ENCODE assay signal across 23 cellular contexts in the genomic region with DNA sequence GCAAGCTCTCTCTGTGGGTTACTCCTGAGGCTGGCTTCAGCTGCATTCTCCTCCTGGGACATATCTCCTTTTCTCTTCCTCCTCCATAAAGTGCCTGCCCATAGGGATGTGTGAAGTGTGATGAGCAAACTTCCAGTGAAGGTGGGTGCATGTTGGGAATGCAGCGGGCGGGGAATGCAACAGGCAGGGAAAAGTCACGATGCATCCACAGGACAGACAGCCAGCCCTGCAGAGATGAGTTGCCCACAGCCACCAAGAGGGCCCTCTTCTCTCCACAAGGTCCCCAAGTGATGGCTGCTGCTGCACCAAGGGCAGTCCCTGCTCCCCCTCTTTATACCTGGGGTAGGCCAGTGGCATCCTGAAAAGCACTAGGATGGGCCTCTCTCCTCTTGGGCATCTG. TPM values are rescaled to one million over a fixed set of nuclear protein-coding genes. Genes with fewer than 3 reads are reported as not detected.
DNase-seq lines count a peak whose midpoint lies in the region; ATAC-seq and TF ChIP-seq lines count a peak whose summit lies in the region.
"Had no signal": no experiment of that assay in that cellular context is flagged by ENCODE, and none has a peak within 500 bp of the region (broad histone marks: within the 10 kb centered on the region; RNA-seq: fewer than 3 reads in every experiment).

No MANE protein-coding gene starts in this region.

- peaks cover 35% of the 10 kb centered on the region for H3K36me3 Mint-ChIP-seq in activated T-cell treated with anti-CD3 and anti-CD28 coated beads, Interleukin-2, amount 50 U/mL, for 24 hours (ENCODE audit: low read depth)
- H3K36me3 Mint-ChIP-seq in type B pancreatic cell (peaks cover 16% of the 10 kb centered on the region), CD14-positive monocyte (peaks cover 0 to 4% of the 10 kb centered on the region in 2 donors)

- peak overlapping the region; percentile 36 for H2BK15ac ChIP-seq in mesenchymal stem cell (ENCODE audit: low read depth, poor library complexity, severe bottlenecking)

- H3K4me3 ChIP-seq in Karpas-422 (ENCODE audit: low read length) (no peak overlapping the region; the same call in 1 of the 2 replicates), mesenchymal stem cell (ENCODE audit: insufficient read depth in 1 of 2, low read depth in 1 of 2, low read length in 2 of 2) (no peak overlapping the region)
- H3K4me3 ChIP-seq: BLaER1, GM23338, SK-N-MC had no signal

- H4K91ac ChIP-seq in mesenchymal stem cell (ENCODE audit: low read length) = peak overlapping the region; percentile 46

- H4K20me1 ChIP-seq in Karpas-422 (ENCODE audit: insufficient read depth, low read depth, low read length) = no peaks in the 10 kb centered on the region
- H4K20me1 ChIP-seq: BLaER1 had no signal

- H3K79me2 ChIP-seq in Karpas-422 (ENCODE audit: low read length) = no peaks in the 10 kb centered on the region

- H3K18ac ChIP-seq in mesenchymal stem cell (ENCODE audit: low read depth in 1 of 2, low read length in 2 of 2) = no peak overlapping the region

- H3K27ac ChIP-seq in Karpas-422 (ENCODE audit: low read length) (no peak overlapping the region), mesenchymal stem cell (ENCODE audit: low read length, poor library complexity, severe bottlenecking) (no peak overlapping the region)
- H3K27ac ChIP-seq: BLaER1, SK-N-MC had no signal

- no peaks in the 10 kb centered on the region for H3K9me3 Mint-ChIP-seq in activated T-cell treated with anti-CD3 and anti-CD28 coated beads, Interleukin-2, amount 50 U/mL, for 24 hours
- H3K9me3 Mint-ChIP-seq in type B pancreatic cell (no peaks in the 10 kb centered on the region), CD14-positive monocyte (peaks cover 0 to 14% (median 6%) of the 10 kb centered on the region in 7 donors)
- H3K9me3 Mint-ChIP-seq: CD4-positive, alpha-beta T cell; H9; HFFc6 had no signal

- peak overlapping the region; percentile 7 for H3K27ac Mint-ChIP-seq in activated T-cell treated with anti-CD3 and anti-CD28 coated beads, Interleukin-2, amount 50 U/mL, for 24 hours
- no peak overlapping the region for H3K27ac Mint-ChIP-seq in type B pancreatic cell
- no peak overlapping the region for H3K27ac Mint-ChIP-seq in CD14-positive monocyte
- H3K27ac Mint-ChIP-seq: CD4-positive, alpha-beta T cell; GM23338; HFFc6 had no signal

- no peak overlapping the region for H2AK5ac ChIP-seq in mesenchymal stem cell (ENCODE audit: low read length, severe bottlenecking)

- H3K36me3 ChIP-seq in Karpas-422 (ENCODE audit: insufficient read depth, low read length) (no peaks in the 10 kb centered on the region), mesenchymal stem cell (ENCODE audit: control insufficient read depth in 1 of 2, insufficient read depth in 2 of 2, low read depth in 1 of 2, low read length in 2 of 2) (peaks cover 0 to 2% of the 10 kb centered on the region in 2 experiments)
- H3K36me3 ChIP-seq: BLaER1 had no signal

- H3K4me2 ChIP-seq in Karpas-422 (ENCODE audit: low read depth, low read length, poor library complexity, severe bottlenecking) = peak overlapping the region; percentile 54
- no peak overlapping the region for H3K4me2 ChIP-seq in mesenchymal stem cell (ENCODE audit: low read length, poor library complexity, severe bottlenecking)
- H3K4me2 ChIP-seq: BLaER1, GM23338 had no signal

- no peaks in the 10 kb centered on the region for H3K9me2 ChIP-seq in Karpas-422 (replicated peaks; ENCODE audit: insufficient read depth, low read length)

- no peak overlapping the region for H2BK5ac ChIP-seq in mesenchymal stem cell (ENCODE audit: low read depth, low read length, poor library complexity, severe bottlenecking)

- no peak for DNase-seq in activated T-cell treated with anti-CD3 and anti-CD28 coated beads, Interleukin-2, amount 50 U/mL, for 24 hours
- DNase-seq in activated T-cell treated with anti-CD3 and anti-CD28 coated beads, Interleukin-2, amount 50 U/mL, for 1 hour = no peak
- DNase-seq in Karpas-422 (no peak), mesenchymal stem cell (no peak), type B pancreatic cell (ENCODE audit: extremely low spot score, unreplicated experiment) (no peak), CD14-positive monocyte (ENCODE audit: low spot score) (no peak)
- DNase-seq: CD4-positive, alpha-beta T cell; H9; HFFc6; IMR-90; MV-4-11; NCI-H1105 treated with DMSO at 0.1 percent for 48 hours; NCI-H146; NCI-H1930; NCI-H2107; NCI-H524; NCI-H748 treated with DMSO at 0.1 percent for 48 hours; SIG-M5 had no signal

- H3K4me3 Mint-ChIP-seq in activated T-cell treated with anti-CD3 and anti-CD28 coated beads, Interleukin-2, amount 50 U/mL, for 24 hours = no peak overlapping the region
- H3K4me3 Mint-ChIP-seq in type B pancreatic cell = peak overlapping the region; percentile 34
- H3K4me3 Mint-ChIP-seq in CD14-positive monocyte = no peak overlapping the region
- H3K4me3 Mint-ChIP-seq: CD4-positive, alpha-beta T cell; GM23338; H9; HFFc6 had no signal

- H3K4me1 ChIP-seq in Karpas-422 (ENCODE audit: low read length) (peaks cover 4% of the 10 kb centered on the region), mesenchymal stem cell (ENCODE audit: control insufficient read depth, insufficient read depth, low read depth, low read length) (peaks cover 10% of the 10 kb centered on the region)
- H3K4me1 ChIP-seq: BLaER1 had no signal

- H2AFZ ChIP-seq in Karpas-422 (ENCODE audit: low read length) = peak overlapping the region; percentile 71; the same call in 1 of the 2 replicates
- no peak overlapping the region for H2AFZ ChIP-seq in mesenchymal stem cell (ENCODE audit: low read depth, low read length)
- H2AFZ ChIP-seq: GM23338 had no signal

- H2BK120ac ChIP-seq in mesenchymal stem cell (ENCODE audit: low read depth, low read length) = no peak overlapping the region

- no peak overlapping the region for H3K14ac ChIP-seq in mesenchymal stem cell (ENCODE audit: low read length in 2 of 2)

- no peaks in the 10 kb centered on the region for H3K79me1 ChIP-seq in mesenchymal stem cell (replicated peaks; ENCODE audit: low read length, poor library complexity, severe bottlenecking)

- WGBS in mesenchymal stem cell = 100% methylated on average over 3 of the region's 3 CpGs

- H3K4me1 Mint-ChIP-seq in activated T-cell treated with anti-CD3 and anti-CD28 coated beads, Interleukin-2, amount 50 U/mL, for 24 hours (ENCODE audit: low read depth) = peaks cover 27% of the 10 kb centered on the region
- H3K4me1 Mint-ChIP-seq in type B pancreatic cell (ENCODE audit: unreplicated experiment) = peaks cover 27% of the 10 kb centered on the region
- peaks cover 37% of the 10 kb centered on the region for H3K4me1 Mint-ChIP-seq in CD14-positive monocyte

- H3K23ac ChIP-seq in mesenchymal stem cell (ENCODE audit: low read length in 2 of 2) = no peak overlapping the region

- H3K27me3 ChIP-seq in Karpas-422 (ENCODE audit: low read length) = no peaks in the 10 kb centered on the region
- no peaks in the 10 kb centered on the region for H3K27me3 ChIP-seq in mesenchymal stem cell (ENCODE audit: control insufficient read depth in 1 of 2, insufficient read depth in 1 of 2, low read length in 2 of 2)
- H3K27me3 ChIP-seq: BLaER1 had no signal

- no peak for ATAC-seq in GM21723 (IDR thresholded peaks at IDR 0.05; ENCODE audit: unreplicated experiment)
- ATAC-seq: GM23338 had no signal

- intact Hi-C loops in CD14-positive monocyte (cut with micrococcal nuclease) = loop anchor here in 1 of 2 donors (5.0 kb wide), 1 partner anchor 46 kb away; the partner anchor contains the start of gene TRIM11

- TF ChIP-seq CTCF in type B pancreatic cell (conservative IDR thresholded peaks at IDR 0.05) = no peak
- TF ChIP-seq CTCF in CD14-positive monocyte (IDR thresholded peaks at IDR 0.05) = no peak

- no peak overlapping the region for H4K8ac ChIP-seq in mesenchymal stem cell (ENCODE audit: low read length)

- no peak overlapping the region for H3K9ac ChIP-seq in Karpas-422 (ENCODE audit: low read length)
- H3K9ac ChIP-seq in mesenchymal stem cell (ENCODE audit: low read length) = no peak overlapping the region
- H3K9ac ChIP-seq: BLaER1 had no signal

- no peaks in the 10 kb centered on the region for H3K27me3 Mint-ChIP-seq in activated T-cell treated with anti-CD3 and anti-CD28 coated beads, Interleukin-2, amount 50 U/mL, for 24 hours
- H3K27me3 Mint-ChIP-seq in type B pancreatic cell (peaks cover 7% of the 10 kb centered on the region), CD14-positive monocyte (ENCODE audit: low read depth in 3 of 3) (peaks cover 9 to 33% (median 30%) of the 10 kb centered on the region in 3 donors)

- no peak overlapping the region for H2BK12ac ChIP-seq in mesenchymal stem cell (ENCODE audit: low read length in 2 of 2)

- no peaks in the 10 kb centered on the region for H3K9me3 ChIP-seq in Karpas-422 (ENCODE audit: low read length)
- no peaks in the 10 kb centered on the region for H3K9me3 ChIP-seq in mesenchymal stem cell (ENCODE audit: control insufficient read depth, low read length)

- H3K4ac ChIP-seq in mesenchymal stem cell (ENCODE audit: low read depth in 1 of 2, low read length in 2 of 2) = no peak overlapping the region

RNA-seq across cellular contexts. Expression of gene RNF187, which starts 33.6 kb away (rescaled TPM):
- 127 and 268 TPM in 2 replicates for total RNA-seq in Karpas-422 (2014; rRNA removed; shearing (Covaris generic); ENCODE audit: low replicate concordance)
- 68.0 TPM for polyA plus RNA-seq in mesenchymal stem cell (2013, experiment 1 of 2)
- 67.0 TPM for polyA plus RNA-seq in mesenchymal stem cell (2013, experiment 2 of 2)
- 108 and 117 TPM in 2 replicates for total RNA-seq in type B pancreatic cell (ENCODE audit: low replicate concordance)
- polyA plus RNA-seq in CD14-positive monocyte = 10 to 100 TPM in 1 of 2 donors, 1 to 10 TPM in 1; 5.9 to 27.6 TPM

RNA-seq across cellular contexts. Expression of gene TRIM17, which starts 37.0 kb away (rescaled TPM):
- total RNA-seq in Karpas-422 (2014; rRNA removed; shearing (Covaris generic); ENCODE audit: low replicate concordance) = 0.29 TPM in 1 of 2 replicates, not detected in the other
- polyA plus RNA-seq in mesenchymal stem cell (2013, experiment 1 of 2) = 1.9 TPM
- polyA plus RNA-seq in mesenchymal stem cell (2013, experiment 2 of 2) = 1.7 TPM
- total RNA-seq in type B pancreatic cell (ENCODE audit: low replicate concordance) = 7.8 and 9.4 TPM in 2 replicates
- polyA plus RNA-seq in CD14-positive monocyte = not detected
- total RNA-seq: IMR-90, M059J had no signal

RNA-seq across cellular contexts. Expression of gene TRIM11, which starts 47.0 kb away (rescaled TPM):
- 27.7 and 39.5 TPM in 2 replicates for total RNA-seq in Karpas-422 (2014; rRNA removed; shearing (Covaris generic); ENCODE audit: low replicate concordance)
- polyA plus RNA-seq in mesenchymal stem cell (2013, experiment 1 of 2) = 16.3 TPM
- polyA plus RNA-seq in mesenchymal stem cell (2013, experiment 2 of 2) = 15.1 TPM
- 33.6 and 38.0 TPM in 2 replicates for total RNA-seq in type B pancreatic cell (ENCODE audit: low replicate concordance)
- polyA plus RNA-seq in CD14-positive monocyte = 1 to 10 TPM; 9.1 to 9.4 TPM
